In genomic region chr3:137163241-137163916, GRCh38 we compare ENCODE assay signal across 12 cellular contexts.
DNase-seq lines count a peak whose midpoint lies in the region; ATAC-seq and TF ChIP-seq lines count a peak whose summit lies in the region.
"Had no signal": no experiment of that assay in that cellular context is flagged by ENCODE, and none has a peak within 500 bp of the region (broad histone marks: within the 10 kb centered on the region; RNA-seq: fewer than 3 reads in every experiment).

No MANE protein-coding gene starts in this region.

- H3K4me1 ChIP-seq in heart left ventricle (peaks cover 0 to 24% (median 7%) of the 10 kb centered on the region in 12 donors), parathyroid adenoma (no peaks in the 10 kb centered on the region), PC-9 (replicated peaks; ENCODE audit: insufficient read depth) (no peaks in the 10 kb centered on the region)
- H3K4me1 ChIP-seq: body of pancreas had no signal

- CTCF ChIA-PET in PC-9 (lab: Charles Lee), result no interaction called here

- H2AFZ ChIP-seq in parathyroid adenoma (peak overlapping the region; percentile 68), PC-9 (no peak overlapping the region)

- no TSS peak for BruUV-seq in PC-9 (replicated peaks; lab: Mats Ljungman, UMichigan)

- DNase-seq in G401 (ENCODE audit: low spot score) (peak; percentile 42), NCI-H345 (lab: John Stamatoyannopoulos, UW) (peak; percentile 42), heart left ventricle (peak in 3 of 5 donors; percentile 8 to 29 (median 19)), left lobe of liver (ENCODE audit: low spot score) (no peak), T1000 (lab: John Stamatoyannopoulos, UW) (no peak), PC-9 (no peak), MV-4-11 (lab: John Stamatoyannopoulos, UW) (no peak)
- DNase-seq: stimulated activated CD4-positive, alpha-beta T cell treated with anti-CD3 and anti-CD28 coated beads, Interleukin-1b, Interleukin-23, amount 100 ng/mL, for 48 hours had no signal

- H3K9me3 ChIP-seq in heart left ventricle, result no peaks in the 10 kb centered on the region
- H3K9me3 ChIP-seq in parathyroid adenoma (ENCODE audit: control insufficient read depth, low read length), result no peaks in the 10 kb centered on the region
- H3K9me3 ChIP-seq in PC-9 (ENCODE audit: insufficient read depth, low read depth), result no peaks in the 10 kb centered on the region
- H3K9me3 ChIP-seq: BLaER1 treated with 17β-estradiol and CSF1 and Interleukin-3, amounts not matched to agents 10 nM and 100 nM; body of pancreas had no signal

- H3K36me3 ChIP-seq in heart left ventricle, result no peaks in the 10 kb centered on the region
- H3K36me3 ChIP-seq in parathyroid adenoma (ENCODE audit: control insufficient read depth, insufficient read depth, low read length), result no peaks in the 10 kb centered on the region
- no peaks in the 10 kb centered on the region for H3K36me3 ChIP-seq in PC-9 (ENCODE audit: low read depth)
- H3K36me3 ChIP-seq: BLaER1 treated with 17β-estradiol and CSF1 and Interleukin-3, amounts not matched to agents 10 nM and 100 nM had no signal

- no peak for TF ChIP-seq CTCF in heart left ventricle (IDR thresholded peaks at IDR 0.05)
- TF ChIP-seq CTCF in parathyroid adenoma (IDR thresholded peaks at IDR 0.05), result no peak
- TF ChIP-seq CTCF in PC-9 (conservative IDR thresholded peaks at IDR 0.05), result no peak

- H4K20me1 ChIP-seq in PC-9 (ENCODE audit: insufficient read depth), result no peaks in the 10 kb centered on the region
- H4K20me1 ChIP-seq: BLaER1 treated with 17β-estradiol and CSF1 and Interleukin-3, amounts not matched to agents 10 nM and 100 nM had no signal

- no peaks in the 10 kb centered on the region for H3F3A ChIP-seq in PC-9 (ENCODE audit: insufficient read depth, low read depth)

- WGBS in heart left ventricle, 4 donors, result 22 to 33% (median 27%) methylated on average over 7 of the region's 7 CpGs

- H3K27ac ChIP-seq in heart left ventricle, result peak overlapping the region in 10 of 12 donors; percentile 30 to 76 (median 60)
- peak overlapping the region; percentile 34 for H3K27ac ChIP-seq in parathyroid adenoma
- H3K27ac ChIP-seq in PC-9, result no peak overlapping the region
- H3K27ac ChIP-seq: BLaER1 treated with 17β-estradiol and CSF1 and Interleukin-3, amounts not matched to agents 10 nM and 100 nM; body of pancreas had no signal

- peak; percentile 86 to 92 (median 88) for ATAC-seq in heart left ventricle
- no peak for ATAC-seq in left lobe of liver
- ATAC-seq: body of pancreas, HepG2 had no signal

- no peaks in the 10 kb centered on the region for H3K27me3 ChIP-seq in heart left ventricle
- no peaks in the 10 kb centered on the region for H3K27me3 ChIP-seq in parathyroid adenoma (ENCODE audit: control insufficient read depth, insufficient read depth, low read length)
- peaks cover 8% of the 10 kb centered on the region; the same call in 1 of the 2 replicates for H3K27me3 ChIP-seq in PC-9 (ENCODE audit: insufficient read depth, low read depth)
- H3K27me3 ChIP-seq: BLaER1 treated with 17β-estradiol and CSF1 and Interleukin-3, amounts not matched to agents 10 nM and 100 nM; body of pancreas had no signal

- intact Hi-C loops in heart left ventricle (cut with DNase I), result no loop called here
- intact Hi-C loops in PC-9 (cut with micrococcal nuclease; ENCODE audit: unreplicated experiment), result no loop called here

- no peaks in the 10 kb centered on the region for H3K9me2 ChIP-seq in PC-9 (ENCODE audit: insufficient read depth)

- H3K4me2 ChIP-seq in parathyroid adenoma (ENCODE audit: low read length), result peak overlapping the region; percentile 9
- no peak overlapping the region for H3K4me2 ChIP-seq in PC-9
- H3K4me2 ChIP-seq: BLaER1 treated with 17β-estradiol and CSF1 and Interleukin-3, amounts not matched to agents 10 nM and 100 nM had no signal

- no peak overlapping the region for H3K9ac ChIP-seq in parathyroid adenoma
- H3K9ac ChIP-seq: BLaER1 treated with 17β-estradiol and CSF1 and Interleukin-3, amounts not matched to agents 10 nM and 100 nM had no signal

- POLR2A ChIA-PET in PC-9 (lab: Charles Lee; ENCODE audit: unreplicated experiment), result no interaction called here

- H3K79me2 ChIP-seq in parathyroid adenoma, result no peaks in the 10 kb centered on the region
- H3K79me2 ChIP-seq in PC-9 (ENCODE audit: low read depth), result no peaks in the 10 kb centered on the region

- in situ Hi-C loops in G401 (cut with HindIII; ENCODE audit: low sequenced_read_pairs), result no loop called here

- H3K4me3 ChIP-seq in heart left ventricle (peak overlapping the region in 3 of 12 donors; percentile 3 to 17 (median 10)), parathyroid adenoma (ENCODE audit: low read depth, low read length) (no peak overlapping the region), PC-9 (no peak overlapping the region)
- H3K4me3 ChIP-seq: BLaER1 treated with 17β-estradiol and CSF1 and Interleukin-3, amounts not matched to agents 10 nM and 100 nM; body of pancreas had no signal

- no peak for TF ChIP-seq POLR2A in heart left ventricle (IDR thresholded peaks at IDR 0.05)

Comparison
In these comparisons a context has a peak if more than half of its experiments do, and no peak if none do; other contexts are left out.
1. DNase-seq: peak in G401 (single experiment), NCI-H345 (single experiment) and heart left ventricle (3 of 5); none in left lobe of liver (single experiment), T1000 (single experiment), PC-9 (0 of 2) and MV-4-11 (single experiment).